Comparison of ENCODE assay signal across 8 cellular contexts in genomic region chr12:91178139-91178561, GRCh38. TPM values are rescaled to one million over a fixed set of nuclear protein-coding genes. Genes with fewer than 3 reads are reported as not detected.
DNase-seq lines count a peak whose midpoint lies in the region; ATAC-seq, FAIRE-seq and TF ChIP-seq lines count a peak whose summit lies in the region.

No MANE protein-coding gene starts in this region.

- DNase-seq in BJ (ENCODE audit: low read depth) (no peak), MG63 (peak; percentile 29), cerebellar cortex (ENCODE audit: low spot score) (peak; percentile 49), midbrain (lab: John Stamatoyannopoulos, UW) (peak; percentile 40), GM12891 (ENCODE audit: insufficient read length, low spot score) (no peak), activated T-cell treated with anti-CD3 and anti-CD28 coated beads for 4 hours (no peak)

- POLR2A ChIA-PET in BJ (lab: Charles Lee), result interaction anchor here (1.3 kb wide), 1 partner anchor 70 kb away, joined by 3 read pairs; no protein-coding TSS in a partner anchor

- CTCF ChIA-PET in BJ (lab: Yijun Ruan, JAX), result interaction anchor here (0.7 to 7.3 kb wide), 20 partner anchors 11 to 200 kb away, joined by 3 to 43 read pairs (median 4); partner anchors contain the start of gene LUM

- no peak for TF ChIP-seq POLR2A in GM12891 (IDR thresholded peaks at IDR 0.05; ENCODE audit: low read depth, low read length)

- no peaks in the 10 kb centered on the region for H3K9me3 ChIP-seq in MG63

- H3K36me3 ChIP-seq in BJ (ENCODE audit: control insufficient read depth, insufficient read depth, low read length) (peaks cover 3% of the 10 kb centered on the region), MG63 (peaks cover 19% of the 10 kb centered on the region)

- no peaks in the 10 kb centered on the region for H3K27me3 ChIP-seq in BJ (ENCODE audit: control insufficient read depth, insufficient read depth, low read length)
- H3K27me3 ChIP-seq in MG63, result no peaks in the 10 kb centered on the region

- peak overlapping the region; percentile 35 for H3K4me3 ChIP-seq in BJ (ENCODE audit: low read depth, low read length)
- peak overlapping the region; percentile 47 for H3K4me3 ChIP-seq in MG63

- no peak for FAIRE-seq in GM12891 (lab: Jason Lieb, UNC)

- ATAC-seq in GM21717 (IDR thresholded peaks at IDR 0.05; ENCODE audit: unreplicated experiment), result no peak
- no peak for ATAC-seq in GM19467 (IDR thresholded peaks at IDR 0.05; ENCODE audit: unreplicated experiment)

- TF ChIP-seq CTCF in BJ (IDR thresholded peaks at IDR 0.05; ENCODE audit: insufficient read depth, low read depth, low read length), result peak; percentile 67

TF ChIP-seq in GM12891, 5 proteins besides CTCF, POLR2A, EP300 and RAD21:
- TF ChIP-seq PAX5 (IDR thresholded peaks at IDR 0.05; ENCODE audit: insufficient read depth, low read length, severe bottlenecking) (no peak), POU2F2 (IDR thresholded peaks at IDR 0.05; ENCODE audit: low read depth, low read length) (no peak), POLR2AphosphoS5 (IDR thresholded peaks at IDR 0.05; ENCODE audit: low read depth, low read length) (no peak), TAF1 (IDR thresholded peaks at IDR 0.05; ENCODE audit: low read depth, low read length) (no peak), SPI1 (IDR thresholded peaks at IDR 0.05; ENCODE audit: low read depth, low read length) (no peak)
TF ChIP-seq in GM12891: peak in this region for 0.

RNA-seq across cellular contexts. Expression of gene DCN, which starts 4.5 kb away (rescaled TPM):
- 823 and 944 TPM in 2 replicates for polyA plus RNA-seq in BJ (2011; rRNA removed)
- 161 and 191 TPM in 2 replicates for polyA minus RNA-seq in BJ (2011; rRNA and poly(A)+ RNA removed)
- 129 and 159 TPM in 2 replicates for total RNA-seq in MG63 (2014; rRNA removed; shearing (Covaris generic); ENCODE audit: low replicate concordance)
- not detected for polyA plus RNA-seq in GM12891 (2012; ENCODE audit: low read depth, missing spikeins)

Comparison
In these comparisons a context has a peak if more than half of its experiments do, and no peak if none do; other contexts are left out.
1. DNase-seq: peak in MG63 (single experiment), cerebellar cortex (single experiment) and midbrain (single experiment); none in BJ (single experiment), GM12891 (single experiment) and activated T-cell treated with anti-CD3 and anti-CD28 coated beads for 4 hours (single experiment).